Comparison of ENCODE assay signal across 8 cellular contexts in genomic region chr2:20052872-20053281, GRCh38. TPM values are rescaled to one million over a fixed set of nuclear protein-coding genes. Genes with fewer than 3 reads are reported as not detected.
DNase-seq lines count a peak whose midpoint lies in the region; ATAC-seq, FAIRE-seq and TF ChIP-seq lines count a peak whose summit lies in the region.

No MANE protein-coding gene starts in this region.

- DNase-seq in GM12864 (ENCODE audit: low read depth) (no peak), NCI-H2107 (lab: John Stamatoyannopoulos, UW) (peak; percentile 8), astrocyte (ENCODE audit: low read depth) (peak; percentile 80), keratinocyte (ENCODE audit: low read depth, low spot score) (no peak), tibial artery (peak; percentile 72 to 79), germinal center (ENCODE audit: low spot score) (no peak), H7 (no peak)

- no peak for TF ChIP-seq CTCF in GM12864 (IDR thresholded peaks at IDR 0.05; ENCODE audit: low read depth, low read length, missing control alignments)
- TF ChIP-seq CTCF in astrocyte (IDR thresholded peaks at IDR 0.05; ENCODE audit: insufficient read depth, low read depth, low read length), result no peak
- TF ChIP-seq CTCF in keratinocyte (optimal IDR thresholded peaks at IDR 0.05 in 1 of 3, IDR thresholded peaks at IDR 0.05 in 1 of 3, conservative IDR thresholded peaks at IDR 0.05 in 1 of 3; ENCODE audit: extremely low read depth in 1 of 3, insufficient read depth in 2 of 3, low read length in 3 of 3), result no peak
- TF ChIP-seq CTCF in tibial artery (IDR thresholded peaks at IDR 0.05), result no peak

- peak overlapping the region; percentile 92 for H3K9ac ChIP-seq in astrocyte (ENCODE audit: low read length)
- peak overlapping the region; percentile 94 for H3K9ac ChIP-seq in keratinocyte (ENCODE audit: control insufficient read depth, extremely low read depth, insufficient read depth, low read length)

- H3K4me1 Mint-ChIP-seq in astrocyte (ENCODE audit: low read depth, unreplicated experiment), result peaks cover 5% of the 10 kb centered on the region

- ATAC-seq in HG03378 (IDR thresholded peaks at IDR 0.05; ENCODE audit: unreplicated experiment), result no peak

- FAIRE-seq in astrocyte (lab: Jason Lieb, UNC), result no peak
- FAIRE-seq in keratinocyte (lab: Jason Lieb, UNC), result peak; percentile 66

- dilution Hi-C loops in keratinocyte (cut with MboI; ENCODE audit: extremely low pct_ligation_motif_present, low sequenced_read_pairs), result no loop called here

- no peaks in the 10 kb centered on the region for H3K9me1 ChIP-seq in keratinocyte (ENCODE audit: control insufficient read depth, extremely low read depth, insufficient read depth, low read length)

- H2AFZ ChIP-seq in astrocyte (ENCODE audit: low read depth, low read length), result peak overlapping the region; percentile 97
- H2AFZ ChIP-seq in keratinocyte (ENCODE audit: control insufficient read depth, low read length), result peak overlapping the region; percentile 61

- H3K27me3 Mint-ChIP-seq in astrocyte (ENCODE audit: low read depth, unreplicated experiment), result no peaks in the 10 kb centered on the region

- H3K79me2 ChIP-seq in astrocyte (ENCODE audit: insufficient read depth, low read length), result peaks cover 36% of the 10 kb centered on the region
- H3K79me2 ChIP-seq in keratinocyte (ENCODE audit: control insufficient read depth, insufficient read depth, low read length), result peaks cover 35% of the 10 kb centered on the region

- H3K9me3 Mint-ChIP-seq in astrocyte (ENCODE audit: unreplicated experiment), result no peaks in the 10 kb centered on the region

- H3K4me3 Mint-ChIP-seq in astrocyte (ENCODE audit: unreplicated experiment), result no peak overlapping the region

- H3K9me3 ChIP-seq in astrocyte (ENCODE audit: insufficient read depth, low read depth, low read length) (no peaks in the 10 kb centered on the region), keratinocyte (ENCODE audit: control insufficient read depth, low read depth, low read length) (no peaks in the 10 kb centered on the region), tibial artery (no peaks in the 10 kb centered on the region)

- peak overlapping the region; percentile 100 for H3K27ac ChIP-seq in astrocyte (ENCODE audit: low read depth, low read length)
- peak overlapping the region; percentile 98 for H3K27ac ChIP-seq in keratinocyte (ENCODE audit: control insufficient read depth, insufficient read depth, low read length)
- peak overlapping the region; percentile 96 to 98 for H3K27ac ChIP-seq in tibial artery

- H3K36me3 ChIP-seq in astrocyte (ENCODE audit: insufficient read depth, low read length) (no peaks in the 10 kb centered on the region), keratinocyte (ENCODE audit: control insufficient read depth in 2 of 2, extremely low read depth in 1 of 2, insufficient read depth in 2 of 2, low read length in 2 of 2) (peaks cover 0 to 4% of the 10 kb centered on the region in 2 experiments), tibial artery (no peaks in the 10 kb centered on the region), H7 (replicated peaks; ENCODE audit: control insufficient read depth, insufficient read depth, low read length) (no peaks in the 10 kb centered on the region)

- H3K36me3 Mint-ChIP-seq in astrocyte (ENCODE audit: low read depth, unreplicated experiment), result no peaks in the 10 kb centered on the region

- H3K4me1 ChIP-seq in astrocyte (ENCODE audit: insufficient read depth, low read length) (peaks cover 5% of the 10 kb centered on the region), keratinocyte (ENCODE audit: control insufficient read depth, extremely low read depth, insufficient read depth, low read length) (peaks cover 33% of the 10 kb centered on the region), tibial artery (peaks cover 0 to 34% (median 24%) of the 10 kb centered on the region in 4 donors)

- no peaks in the 10 kb centered on the region for H3K27me3 ChIP-seq in astrocyte (ENCODE audit: insufficient read depth, low read length)
- no peaks in the 10 kb centered on the region for H3K27me3 ChIP-seq in keratinocyte (ENCODE audit: control insufficient read depth, extremely low read depth, insufficient read depth, low read length)
- H3K27me3 ChIP-seq in tibial artery, result no peaks in the 10 kb centered on the region
- H3K27me3 ChIP-seq in H7 (ENCODE audit: control insufficient read depth, insufficient read depth, low read length), result no peaks in the 10 kb centered on the region

- H3K4me3 ChIP-seq in GM12864 (ENCODE audit: low read depth, low read length) (peak overlapping the region; percentile 95; the same call in 1 of the 2 replicates), astrocyte (ENCODE audit: insufficient read depth, low read depth, low read length) (peak overlapping the region; percentile 98), keratinocyte (ENCODE audit: control insufficient read depth in 2 of 3, extremely low read depth in 1 of 3, insufficient read depth in 2 of 3, low read depth in 1 of 3, low read length in 3 of 3) (peak overlapping the region; percentile 91 to 99 (median 98)), tibial artery (peak overlapping the region; percentile 94 to 97), H7 (ENCODE audit: insufficient read depth, low read depth, low read length) (no peak overlapping the region; the same call in 1 of the 2 replicates)

- peak overlapping the region; percentile 99 for H3K4me2 ChIP-seq in astrocyte (ENCODE audit: low read length)
- peak overlapping the region; percentile 84 for H3K4me2 ChIP-seq in keratinocyte (ENCODE audit: control insufficient read depth, extremely low read depth, insufficient read depth, low read depth, low read length)

- intact Hi-C loops in tibial artery (cut with DNase I; ENCODE audit: low total_unique reads), result no loop called here

- H4K20me1 ChIP-seq in astrocyte (ENCODE audit: insufficient read depth, low read length) (peaks cover 28% of the 10 kb centered on the region), keratinocyte (ENCODE audit: control insufficient read depth, extremely low read depth, insufficient read depth, low read length) (peaks cover 3% of the 10 kb centered on the region)

- no peak overlapping the region for H3K27ac Mint-ChIP-seq in astrocyte (ENCODE audit: unreplicated experiment)

RNA-seq across cellular contexts. Expression of gene LAPTM4A, which starts 1.4 kb away (rescaled TPM):
- total RNA-seq in astrocyte, result 300 and 337 TPM in 2 replicates
- 254 to 509 TPM (median 460 TPM) in 3 replicates for polyA plus RNA-seq in keratinocyte
- polyA plus RNA-seq in keratinocyte (2011; ENCODE audit: low read depth), result 67.7 TPM
- polyA plus RNA-seq in keratinocyte (2011; cell fraction: cytosol; rRNA removed), result 226 and 462 TPM in 2 replicates
- polyA plus RNA-seq in keratinocyte (2011; cell fraction: nucleus; rRNA removed), result 737 and 886 TPM in 2 replicates
- 148 and 245 TPM in 2 replicates for polyA plus RNA-seq in keratinocyte (2012; ENCODE audit: low replicate concordance)
- polyA minus RNA-seq in keratinocyte, result 40.9 to 255 TPM (median 189 TPM) in 3 replicates
- polyA minus RNA-seq in keratinocyte (2011; cell fraction: cytosol; rRNA and poly(A)+ RNA removed), result 91.5 TPM
- 165 and 291 TPM in 2 replicates for polyA minus RNA-seq in keratinocyte (2011; cell fraction: nucleus; rRNA and poly(A)+ RNA removed)
- total RNA-seq in H7 (2014; rRNA removed; shearing (Covaris generic)), result 94.1 and 122 TPM in 2 replicates

RNA-seq across cellular contexts. Expression of gene MATN3, which starts 40.4 kb away (rescaled TPM):
- total RNA-seq in astrocyte, result 11.4 and 13.3 TPM in 2 replicates
- 0.81 to 2.4 TPM (median 1.4 TPM) in 3 replicates for polyA plus RNA-seq in keratinocyte
- not detected for polyA plus RNA-seq in keratinocyte (2011; ENCODE audit: low read depth)
- 0.51 and 0.56 TPM in 2 replicates for polyA plus RNA-seq in keratinocyte (2011; cell fraction: cytosol; rRNA removed)
- 1.7 and 2.5 TPM in 2 replicates for polyA plus RNA-seq in keratinocyte (2011; cell fraction: nucleus; rRNA removed)
- polyA plus RNA-seq in keratinocyte (2012; ENCODE audit: low replicate concordance), result 0.14 and 1.6 TPM in 2 replicates
- 0.26 to 0.93 TPM (median 0.56 TPM) in 3 replicates for polyA minus RNA-seq in keratinocyte
- polyA minus RNA-seq in keratinocyte (2011; cell fraction: cytosol; rRNA and poly(A)+ RNA removed), result not detected
- 0.42 and 0.78 TPM in 2 replicates for polyA minus RNA-seq in keratinocyte (2011; cell fraction: nucleus; rRNA and poly(A)+ RNA removed)
- 1.8 and 3.6 TPM in 2 replicates for total RNA-seq in H7 (2014; rRNA removed; shearing (Covaris generic))

Comparison
In these comparisons a context has a peak if more than half of its experiments do, and no peak if none do; other contexts are left out.
1. DNase-seq: peak in NCI-H2107 (single experiment), astrocyte (single experiment) and tibial artery (2 of 2); none in GM12864 (single experiment), keratinocyte (single experiment), germinal center (single experiment) and H7 (single experiment).
2. Peak in every context shown above with its lines, with median percentiles within 50 percentile points of each other: H3K27ac ChIP-seq.